Comparison of ENCODE assay signal across 28 cellular contexts in the genomic region with DNA sequence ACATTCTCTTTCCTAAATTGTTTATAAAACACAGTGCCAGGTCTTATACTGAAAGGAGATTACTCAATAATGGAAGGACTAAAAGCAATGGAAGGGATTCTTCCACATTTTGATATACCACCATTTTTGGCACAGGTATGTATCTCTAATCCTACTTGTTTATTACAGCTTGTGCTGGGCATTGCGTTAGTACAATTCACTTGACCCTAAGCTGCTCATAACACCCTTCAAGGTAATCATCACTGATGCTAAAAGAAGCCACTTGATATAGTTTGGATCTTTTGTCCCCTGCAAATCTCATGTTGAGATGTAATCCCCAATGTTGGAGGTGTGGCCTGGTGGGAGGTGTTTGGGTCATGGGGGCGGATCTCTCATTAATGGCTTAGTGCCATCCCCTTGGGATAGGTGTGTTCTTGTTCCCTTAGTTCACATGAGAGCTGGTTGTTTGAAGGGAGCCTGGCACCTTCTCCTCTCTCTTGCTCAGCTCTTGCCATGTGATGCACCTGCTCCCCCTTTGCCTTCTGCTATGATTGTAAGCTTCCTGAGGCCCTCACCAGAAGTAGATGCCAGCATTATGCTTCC.
DNase-seq lines count a peak whose midpoint lies in the region; ATAC-seq and TF ChIP-seq lines count a peak whose summit lies in the region.
"Had no signal": no experiment of that assay in that cellular context is flagged by ENCODE, and none has a peak within 500 bp of the region (broad histone marks: within the 10 kb centered on the region; RNA-seq: fewer than 3 reads in every experiment).

No MANE protein-coding gene starts in this region.

- H3K27me3 ChIP-seq in CD4-positive, CD25-positive, alpha-beta regulatory T cell (ENCODE audit: control insufficient read depth, insufficient read depth, low read length): no peaks in the 10 kb centered on the region
- H3K27me3 ChIP-seq in neural progenitor cell (no peaks in the 10 kb centered on the region), GM23248 (replicated peaks; ENCODE audit: insufficient read depth) (no peaks in the 10 kb centered on the region), aorta (ENCODE audit: control insufficient read depth in 1 of 2, insufficient read depth in 2 of 2, low read length in 1 of 2) (no peaks in the 10 kb centered on the region)
- H3K27me3 ChIP-seq: BLaER1 treated with 17β-estradiol and CSF1 and Interleukin-3, amounts not matched to agents 10 nM and 100 nM; stomach had no signal

- no peak overlapping the region for H3K4me3 ChIP-seq in CD4-positive, CD25-positive, alpha-beta regulatory T cell (ENCODE audit: low read depth, low read length)
- H3K4me3 ChIP-seq in neural progenitor cell (no peak overlapping the region), GM23248 (no peak overlapping the region), aorta (ENCODE audit: low read length in 2 of 2) (no peak overlapping the region)
- H3K4me3 ChIP-seq: BLaER1 treated with 17β-estradiol and CSF1 and Interleukin-3, amounts not matched to agents 10 nM and 100 nM; lower lobe of right lung; PC-9; stomach; transverse colon had no signal

- peaks cover 28% of the 10 kb centered on the region for H3K4me1 ChIP-seq in CD4-positive, CD25-positive, alpha-beta regulatory T cell (ENCODE audit: control insufficient read depth, insufficient read depth, low read length, poor library complexity, severe bottlenecking)
- peaks cover 10% of the 10 kb centered on the region for H3K4me1 ChIP-seq in neural progenitor cell
- H3K4me1 ChIP-seq in GM23248 (ENCODE audit: insufficient read depth): peaks cover 17% of the 10 kb centered on the region
- peaks cover 10 to 25% of the 10 kb centered on the region in 2 donors for H3K4me1 ChIP-seq in aorta (ENCODE audit: control insufficient read depth in 1 of 2, insufficient read depth in 2 of 2, low read length in 2 of 2)

- H3K4me1 Mint-ChIP-seq in CD4-positive, CD25-positive, alpha-beta regulatory T cell: peaks cover 14 to 65% (median 48%) of the 10 kb centered on the region in 4 donors
- peaks cover 11% of the 10 kb centered on the region for H3K4me1 Mint-ChIP-seq in neural progenitor cell

- ATAC-seq in CD4-positive, CD25-positive, alpha-beta regulatory T cell (ENCODE audit: low read depth in 2 of 2): no peak
- no peak for ATAC-seq in aorta (ENCODE audit: low FRiP score)
- ATAC-seq: activated CD8-positive, alpha-beta T cell treated with anti-CD3 and anti-CD28 coated beads, Interleukin-2, amount 10 ng/mL, durations not matched to agents 7 days and 5 days; activated T-helper 17 cell treated with anti-CD3 and anti-CD28 coated beads, Interleukin-2, amount 50 U/mL, for 72 hours; HCT116; lower lobe of right lung; naive thymus-derived CD4-positive, alpha-beta T cell; sciatic nerve had no signal

- no peak for TF ChIP-seq CTCF in neural progenitor cell (IDR thresholded peaks at IDR 0.05)

- no peaks in the 10 kb centered on the region for H3F3A ChIP-seq in neural progenitor cell (ENCODE audit: low read depth)
- no peaks in the 10 kb centered on the region for H3F3A ChIP-seq in GM23248 (ENCODE audit: insufficient read depth)

- peaks cover 0 to 4% (median 0%) of the 10 kb centered on the region in 7 donors for H3K9me3 Mint-ChIP-seq in CD4-positive, CD25-positive, alpha-beta regulatory T cell
- H3K9me3 Mint-ChIP-seq in neural progenitor cell: peaks cover 3% of the 10 kb centered on the region
- H3K9me3 Mint-ChIP-seq: activated T-helper 17 cell treated with anti-CD3 and anti-CD28 coated beads, Interleukin-2, amount 50 U/mL, for 72 hours; IgD-negative memory B cell had no signal

- intact Hi-C loops in aorta (cut with DNase I): loop anchor here in 1 of 2 donors (5.0 kb wide), 1 partner anchor 54 kb away; no protein-coding TSS in a partner anchor

- H3K36me3 ChIP-seq in CD4-positive, CD25-positive, alpha-beta regulatory T cell (ENCODE audit: control insufficient read depth, insufficient read depth, low read length): peaks cover 14% of the 10 kb centered on the region
- H3K36me3 ChIP-seq in neural progenitor cell (no peaks in the 10 kb centered on the region), GM23248 (ENCODE audit: low read depth) (no peaks in the 10 kb centered on the region), aorta (ENCODE audit: control insufficient read depth in 1 of 2, insufficient read depth in 2 of 2, low read length in 1 of 2) (no peaks in the 10 kb centered on the region)
- H3K36me3 ChIP-seq: lower lobe of right lung, transverse colon had no signal

- in situ Hi-C loops in GM23248 (cut with MboI) (no loop called here), G401 (cut with HindIII; ENCODE audit: low sequenced_read_pairs) (no loop called here)

- no peaks in the 10 kb centered on the region for H3K79me2 ChIP-seq in neural progenitor cell (ENCODE audit: low read depth)
- no peaks in the 10 kb centered on the region for H3K79me2 ChIP-seq in GM23248 (ENCODE audit: insufficient read depth)

- H3K36me3 Mint-ChIP-seq in CD4-positive, CD25-positive, alpha-beta regulatory T cell: peaks cover 5% of the 10 kb centered on the region
- no peaks in the 10 kb centered on the region for H3K36me3 Mint-ChIP-seq in neural progenitor cell

- WGBS in GM23248 (ENCODE audit: low coverage in 1 of 2, low lambda C conversion rate in 2 of 2, missing lambda C conversion rate in 2 of 2), 2 experiments: 87 to 96% methylated on average over 2 of the region's 2 CpGs
- WGBS in aorta, 2 donors: 71 to 76% methylated on average over 2 of the region's 2 CpGs

- H3K9me3 ChIP-seq in CD4-positive, CD25-positive, alpha-beta regulatory T cell (ENCODE audit: control insufficient read depth in 2 of 2, low read length in 2 of 2): no peaks in the 10 kb centered on the region
- H3K9me3 ChIP-seq in neural progenitor cell (ENCODE audit: low read depth) (no peaks in the 10 kb centered on the region), GM23248 (ENCODE audit: low read depth) (no peaks in the 10 kb centered on the region), aorta (ENCODE audit: control insufficient read depth, low read length) (no peaks in the 10 kb centered on the region)
- H3K9me3 ChIP-seq: BLaER1 treated with 17β-estradiol and CSF1 and Interleukin-3, amounts not matched to agents 10 nM and 100 nM; lower lobe of right lung; stomach; transverse colon had no signal

- H4K20me1 ChIP-seq in neural progenitor cell (ENCODE audit: low read depth) (no peaks in the 10 kb centered on the region), GM23248 (ENCODE audit: insufficient read depth) (0 out of 2 replicates have a peak, but pooled peaks cover 4% of the 10 kb centered on the region)
- H4K20me1 ChIP-seq: BLaER1 treated with 17β-estradiol and CSF1 and Interleukin-3, amounts not matched to agents 10 nM and 100 nM had no signal

- H3K4me3 Mint-ChIP-seq in CD4-positive, CD25-positive, alpha-beta regulatory T cell: peak overlapping the region in 1 of 4 donors; percentile 43
- H3K4me3 Mint-ChIP-seq in neural progenitor cell: no peak overlapping the region
- H3K4me3 Mint-ChIP-seq: activated CD8-positive, alpha-beta T cell treated with anti-CD3 and anti-CD28 coated beads, Interleukin-2, amount 10 ng/mL, durations not matched to agents 7 days and 5 days; activated T-helper 17 cell treated with anti-CD3 and anti-CD28 coated beads, Interleukin-2, amount 50 U/mL, for 72 hours; IgD-negative memory B cell; naive thymus-derived CD4-positive, alpha-beta T cell had no signal

- H3K27me3 Mint-ChIP-seq in CD4-positive, CD25-positive, alpha-beta regulatory T cell: no peaks in the 10 kb centered on the region
- H3K27me3 Mint-ChIP-seq in neural progenitor cell (ENCODE audit: insufficient read depth, low read depth): no peaks in the 10 kb centered on the region
- H3K27me3 Mint-ChIP-seq: activated T-helper 17 cell treated with anti-CD3 and anti-CD28 coated beads, Interleukin-2, amount 50 U/mL, for 72 hours; IgD-negative memory B cell had no signal

- no peak for DNase-seq in CD4-positive, CD25-positive, alpha-beta regulatory T cell
- DNase-seq in NCI-H69 (lab: John Stamatoyannopoulos, UW): peak; percentile 24
- DNase-seq in fibroblast of peridontal ligament (ENCODE audit: extremely low read depth): peak; percentile 35
- DNase-seq in neural progenitor cell (ENCODE audit: low spot score): no peak
- no peak for DNase-seq in T-helper 9 cell
- DNase-seq in GM23248: no peak
- DNase-seq in aorta: no peak
- DNase-seq in G401 (ENCODE audit: low spot score): no peak
- DNase-seq: activated CD8-positive, alpha-beta T cell treated with anti-CD3 and anti-CD28 coated beads, Interleukin-2, amount 10 ng/mL, durations not matched to agents 7 days and 5 days; activated naive CD4-positive, alpha-beta T cell treated with anti-CD3 and anti-CD28 coated beads, Interleukin-2, amount 50 U/mL, for 16 hours; amniotic stem cell; DMS79; effector CD4-positive, alpha-beta T cell; head of caudate nucleus; lower lobe of right lung; naive thymus-derived CD4-positive, alpha-beta T cell; NCI-H187 treated with DMSO at 0.1 percent for 48 hours; NCI-H524 treated with DMSO at 0.1 percent for 48 hours; PC-9; stimulated activated CD4-positive, alpha-beta T cell treated with anti-CD3 and anti-CD28 coated beads, Interleukin-12 subunit alpha, Interleukin-12 subunit beta, amount 100 ng/mL, for 4 hours; stimulated activated CD4-positive, alpha-beta T cell treated with anti-CD3 and anti-CD28 coated beads, Interleukin-2, amount 100 ng/mL, for 48 hours; stomach; transverse colon had no signal

- H3K27ac ChIP-seq in CD4-positive, CD25-positive, alpha-beta regulatory T cell (ENCODE audit: insufficient read depth, low read length, poor library complexity, severe bottlenecking): no peak overlapping the region
- H3K27ac ChIP-seq in neural progenitor cell: no peak overlapping the region
- H3K27ac ChIP-seq in GM23248: no peak overlapping the region
- peak overlapping the region in 1 of 2 donors; percentile 81 for H3K27ac ChIP-seq in aorta (ENCODE audit: low read depth in 1 of 2, low read length in 2 of 2)
- H3K27ac ChIP-seq: BLaER1 treated with 17β-estradiol and CSF1 and Interleukin-3, amounts not matched to agents 10 nM and 100 nM; lower lobe of right lung; PC-9; transverse colon had no signal

- H3K9ac ChIP-seq in neural progenitor cell (no peak overlapping the region), GM23248 (no peak overlapping the region)
- H3K9ac ChIP-seq: BLaER1 treated with 17β-estradiol and CSF1 and Interleukin-3, amounts not matched to agents 10 nM and 100 nM had no signal

- H2AFZ ChIP-seq in neural progenitor cell (replicated peaks) (no peak overlapping the region), GM23248 (no peak overlapping the region)
- H2AFZ ChIP-seq: PC-9 had no signal

- H3K4me2 ChIP-seq in neural progenitor cell (no peak overlapping the region), GM23248 (ENCODE audit: unreplicated experiment) (no peak overlapping the region)
- H3K4me2 ChIP-seq: BLaER1 treated with 17β-estradiol and CSF1 and Interleukin-3, amounts not matched to agents 10 nM and 100 nM; PC-9 had no signal

- H3K27ac Mint-ChIP-seq in CD4-positive, CD25-positive, alpha-beta regulatory T cell: peak overlapping the region; percentile 39 to 59 (median 52)
- peak overlapping the region; percentile 43 for H3K27ac Mint-ChIP-seq in neural progenitor cell
- H3K27ac Mint-ChIP-seq: activated CD8-positive, alpha-beta T cell treated with anti-CD3 and anti-CD28 coated beads, Interleukin-2, amount 10 ng/mL, durations not matched to agents 7 days and 5 days; activated T-helper 17 cell treated with anti-CD3 and anti-CD28 coated beads, Interleukin-2, amount 50 U/mL, for 72 hours; IgD-negative memory B cell; naive thymus-derived CD4-positive, alpha-beta T cell had no signal

- H3K9me2 ChIP-seq in GM23248 (ENCODE audit: insufficient read depth): no peaks in the 10 kb centered on the region

Comparison
In these comparisons a context has a peak if more than half of its experiments do, and no peak if none do; other contexts are left out.
1. DNase-seq: peak in NCI-H69 (single experiment) and fibroblast of peridontal ligament (single experiment); none in CD4-positive, CD25-positive, alpha-beta regulatory T cell (0 of 3), neural progenitor cell (single experiment), T-helper 9 cell (single experiment), GM23248 (single experiment), aorta (0 of 2) and G401 (single experiment).